Comparison of ENCODE assay signal across 9 cellular contexts in genomic region chr4:2363951-2364653, GRCh38. TPM values are rescaled to one million over a fixed set of nuclear protein-coding genes. Genes with fewer than 3 reads are reported as not detected.
DNase-seq lines count a peak whose midpoint lies in the region; ATAC-seq and TF ChIP-seq lines count a peak whose summit lies in the region.
"Had no signal": no experiment of that assay in that cellular context is flagged by ENCODE, and none has a peak within 500 bp of the region (broad histone marks: within the 10 kb centered on the region; RNA-seq: fewer than 3 reads in every experiment).

No MANE protein-coding gene starts in this region.

- intact Hi-C loops in upper lobe of right lung (cut with DNase I), result no loop called here

- H3K36me3 Mint-ChIP-seq in activated naive CD4-positive, alpha-beta T cell treated with anti-CD3 and anti-CD28 coated beads, Interleukin-2, amount 50 U/mL, for 24 hours, result no peaks in the 10 kb centered on the region
- H3K36me3 Mint-ChIP-seq in chondrocyte (ENCODE audit: low read depth), result peaks cover 1% of the 10 kb centered on the region

- no peaks in the 10 kb centered on the region for H3K27me3 Mint-ChIP-seq in activated naive CD4-positive, alpha-beta T cell treated with anti-CD3 and anti-CD28 coated beads, Interleukin-2, amount 50 U/mL, for 24 hours
- peaks cover 9% of the 10 kb centered on the region for H3K27me3 Mint-ChIP-seq in chondrocyte (ENCODE audit: low read depth)

- H3K4me1 ChIP-seq in muscle layer of duodenum (ENCODE audit: control insufficient read depth in 1 of 2, insufficient read depth in 2 of 2, low read length in 2 of 2) (peaks cover 3 to 19% of the 10 kb centered on the region in 2 donors), upper lobe of right lung (peaks cover 15% of the 10 kb centered on the region)

- H3K27ac ChIP-seq in muscle layer of duodenum (ENCODE audit: low read length) (no peak overlapping the region), upper lobe of right lung (no peak overlapping the region)

- H3K4me3 ChIP-seq in muscle layer of duodenum (ENCODE audit: low read depth in 1 of 2, low read length in 2 of 2) (peak overlapping the region; percentile 60 to 71), upper lobe of right lung (peak overlapping the region; percentile 58)

- TF ChIP-seq CTCF in chondrocyte (IDR thresholded peaks at IDR 0.05) (no peak), upper lobe of right lung (IDR thresholded peaks at IDR 0.05) (no peak)

- H3K27ac Mint-ChIP-seq in activated naive CD4-positive, alpha-beta T cell treated with anti-CD3 and anti-CD28 coated beads, Interleukin-2, amount 50 U/mL, for 24 hours, result peak overlapping the region; percentile 30
- H3K27ac Mint-ChIP-seq in chondrocyte (ENCODE audit: unreplicated experiment), result no peak overlapping the region

- H3K36me3 ChIP-seq in muscle layer of duodenum (ENCODE audit: control insufficient read depth in 1 of 2, insufficient read depth in 2 of 2, low read length in 2 of 2) (no peaks in the 10 kb centered on the region), upper lobe of right lung (no peaks in the 10 kb centered on the region)

- peak overlapping the region; percentile 75 for H3K4me3 Mint-ChIP-seq in activated naive CD4-positive, alpha-beta T cell treated with anti-CD3 and anti-CD28 coated beads, Interleukin-2, amount 50 U/mL, for 24 hours
- no peak overlapping the region for H3K4me3 Mint-ChIP-seq in chondrocyte (ENCODE audit: unreplicated experiment)

- H3K9me3 ChIP-seq in muscle layer of duodenum (ENCODE audit: control insufficient read depth in 1 of 2, low read length in 2 of 2) (peaks cover 0 to 6% of the 10 kb centered on the region in 2 donors), upper lobe of right lung (no peaks in the 10 kb centered on the region)

- H3K4me1 Mint-ChIP-seq in activated naive CD4-positive, alpha-beta T cell treated with anti-CD3 and anti-CD28 coated beads, Interleukin-2, amount 50 U/mL, for 24 hours, result peaks cover 9% of the 10 kb centered on the region
- H3K4me1 Mint-ChIP-seq in chondrocyte (ENCODE audit: low read depth), result no peaks in the 10 kb centered on the region

- no peaks in the 10 kb centered on the region for H3K9me3 Mint-ChIP-seq in activated naive CD4-positive, alpha-beta T cell treated with anti-CD3 and anti-CD28 coated beads, Interleukin-2, amount 50 U/mL, for 24 hours
- H3K9me3 Mint-ChIP-seq in chondrocyte (ENCODE audit: low read depth), result peaks cover 4% of the 10 kb centered on the region

- DNase-seq in activated naive CD4-positive, alpha-beta T cell treated with Interleukin-2 at 50 U/mL for 16 hours, result no peak
- DNase-seq in chondrocyte (ENCODE audit: low spot score) (peak; percentile 68), upper lobe of right lung (peak; percentile 50), amniotic stem cell (lab: John Stamatoyannopoulos, UW) (no peak)
- DNase-seq: Calu3 had no signal

- ATAC-seq in upper lobe of right lung, result no peak
- ATAC-seq in GM21447 (IDR thresholded peaks at IDR 0.05; ENCODE audit: unreplicated experiment), result no peak
- no peak for ATAC-seq in HG03039 (IDR thresholded peaks at IDR 0.05; ENCODE audit: unreplicated experiment)

- H3K27me3 ChIP-seq in muscle layer of duodenum (ENCODE audit: low read depth, low read length) (no peaks in the 10 kb centered on the region), upper lobe of right lung (no peaks in the 10 kb centered on the region)

RNA-seq across cellular contexts. Expression of gene ZFYVE28, which starts 54.3 kb away (rescaled TPM):
- total RNA-seq in chondrocyte (1.3 to 3.3 TPM (median 2.8 TPM) in 3 replicates), upper lobe of right lung (16.6 TPM)

RNA-seq across cellular contexts. Expression of gene CFAP99, which starts 54.7 kb away (rescaled TPM):
- not detected in 3 replicates for total RNA-seq in chondrocyte
- not detected for total RNA-seq in upper lobe of right lung
- total RNA-seq: Calu3 had no signal

Comparison
In these comparisons a context has a peak if more than half of its experiments do, and no peak if none do; other contexts are left out.
1. DNase-seq: peak in chondrocyte (single experiment) and upper lobe of right lung (single experiment); none in activated naive CD4-positive, alpha-beta T cell treated with Interleukin-2 at 50 U/mL for 16 hours (single experiment) and amniotic stem cell (single experiment).